In genomic region chr11:116642481-116642880, GRCh38 we compare ENCODE assay signal across 27 cellular contexts.
"Had no signal": no experiment of that assay in that cellular context is flagged by ENCODE, and none has a peak within 500 bp of the region (broad histone marks: within the 10 kb centered on the region; RNA-seq: fewer than 3 reads in every experiment).

No MANE protein-coding gene starts in this region.

- H3K4me2 ChIP-seq: smooth muscle cell had no signal

- ATAC-seq: natural killer cell; sciatic nerve; stimulated activated memory B cell treated with anti-CD40 and anti-IgM and Interleukin-4, amounts not matched to agents 10 μg/mL and 1 μg/mL and 100 μg/mL, for 72 hours; stimulated activated naive CD8-positive, alpha-beta T cell treated with anti-CD3 and anti-CD28 coated beads, Interleukin-15, Interleukin-2, amounts not matched to agents 100 U/mL and 50 U/mL, for 24 hours; upper lobe of right lung had no signal

- FAIRE-seq: pancreas had no signal

- H3K27ac ChIP-seq: neutrophil, pancreas, prostate gland, right atrium auricular region, skin epidermis, spleen, suprapubic skin, testis, tibial artery, transverse colon, upper lobe of right lung, uterus had no signal

- DNase-seq: natural killer cell; nucleus accumbens; pancreas; retina; spleen; stimulated activated CD4-positive, alpha-beta T cell treated with anti-CD3 and anti-CD28 coated beads, Interleukin-12 subunit alpha, Interleukin-12 subunit beta, amount 100 ng/mL, for 4 hours; stimulated activated CD4-positive, alpha-beta T cell treated with anti-CD3 and anti-CD28 coated beads, Interleukin-1b, Interleukin-23, amount 100 ng/mL, for 48 hours; stimulated activated CD4-positive, alpha-beta T cell treated with anti-CD3 and anti-CD28 coated beads, Interleukin-4, amount 100 ng/mL, for 1 hour; stimulated activated CD4-positive, alpha-beta T cell treated with anti-CD3 and anti-CD28 coated beads, Interleukin-4, amount 100 ng/mL, for 4 hours; stimulated activated CD8-positive, alpha-beta memory T cell treated with anti-CD3 and anti-CD28 coated beads, Interleukin-4, amount 100 ng/mL, for 48 hours; stimulated activated naive CD4-positive, alpha-beta T cell; stimulated activated naive CD8-positive, alpha-beta T cell treated with anti-CD3 and anti-CD28 coated beads, Interleukin-15, amount 100 ng/mL, for 72 hours; stimulated activated naive CD8-positive, alpha-beta T cell treated with anti-CD3 and anti-CD28 coated beads, Interleukin-15, Interleukin-2, amounts not matched to agents 100 U/mL and 50 U/mL, for 24 hours; substantia nigra; testis; tibial artery; transverse colon; upper lobe of right lung; uterus had no signal

- H3K36me3 ChIP-seq: neutrophil, pancreas, prostate gland, right atrium auricular region, spleen, suprapubic skin, tibial artery, transverse colon, upper lobe of right lung, uterus had no signal

- H3K9me3 ChIP-seq: neutrophil, pancreas, prostate gland, suprapubic skin, testis, tibial artery, transverse colon, upper lobe of right lung, uterus had no signal

- H3K27me3 ChIP-seq: neutrophil, pancreas, right atrium auricular region, testis, transverse colon, uterus had no signal

- H3K4me3 ChIP-seq: pancreas, prostate gland, right atrium auricular region, skin epidermis, smooth muscle cell, spleen, suprapubic skin, testis, tibial artery, transverse colon, upper lobe of right lung, uterus had no signal

- H3K4me1 ChIP-seq: pancreas, prostate gland, right atrium auricular region, spleen, suprapubic skin, testis, tibial artery, transverse colon, upper lobe of right lung, uterus had no signal
